ENCODE assay signal across 9 cellular contexts in genomic region chr9:109780453-109781033, GRCh38. TPM values are rescaled to one million over a fixed set of nuclear protein-coding genes. Genes with fewer than 3 reads are reported as not detected.
DNase-seq lines count a peak whose midpoint lies in the region; ATAC-seq lines count a peak whose summit lies in the region.
"Had no signal": no experiment of that assay in that cellular context is flagged by ENCODE, and none has a peak within 500 bp of the region (broad histone marks: within the 10 kb centered on the region; RNA-seq: fewer than 3 reads in every experiment).

No MANE protein-coding gene starts in this region.

- intact Hi-C loops in activated CD4-positive, alpha-beta T cell treated with anti-CD3 and anti-CD28 coated beads, Interleukin-2, amount 10 ng/mL, durations not matched to agents 24 days and 14 days (cut with micrococcal nuclease), result no loop called here

- peak overlapping the region; percentile 73 for H3K4me3 Mint-ChIP-seq in activated CD4-positive, alpha-beta T cell treated with anti-CD3 and anti-CD28 coated beads, Interleukin-2, amount 10 ng/mL, durations not matched to agents 24 days and 14 days
- H3K4me3 Mint-ChIP-seq: activated B cell treated with CpG ODN at 0.5 μM for 24 hours had no signal

- no peaks in the 10 kb centered on the region for H3K27me3 ChIP-seq in endocrine pancreas (ENCODE audit: control insufficient read depth, insufficient read depth, low read length)
- H3K27me3 ChIP-seq in effector memory CD4-positive, alpha-beta T cell (replicated peaks; ENCODE audit: control insufficient read depth, insufficient read depth, low read length, poor library complexity, severe bottlenecking), result no peaks in the 10 kb centered on the region

- H3K9ac ChIP-seq in endocrine pancreas (ENCODE audit: control insufficient read depth, insufficient read depth, low read length), result peak overlapping the region; percentile 74

- DNase-seq in activated CD4-positive, alpha-beta T cell treated with anti-CD3 and anti-CD28 coated beads, Interleukin-2, amount 10 ng/mL, durations not matched to agents 24 days and 14 days, result no peak
- DNase-seq in activated CD4-positive, alpha-beta T cell treated with anti-CD3 and anti-CD28 coated beads, Interleukin-2, amount 50 U/mL, for 4 hours, result no peak
- DNase-seq in H4 (ENCODE audit: low spot score), result no peak
- DNase-seq in effector memory CD4-positive, alpha-beta T cell, result no peak
- no peak for DNase-seq in NCI-H187 (lab: John Stamatoyannopoulos, UW)
- DNase-seq: activated B cell treated with CpG ODN at 0.5 μM for 24 hours had no signal

- H3K4me1 Mint-ChIP-seq in activated CD4-positive, alpha-beta T cell treated with anti-CD3 and anti-CD28 coated beads, Interleukin-2, amount 10 ng/mL, durations not matched to agents 24 days and 14 days, result peaks cover 4% of the 10 kb centered on the region
- H3K4me1 Mint-ChIP-seq: activated B cell treated with CpG ODN at 0.5 μM for 24 hours had no signal

- H3K27ac Mint-ChIP-seq in activated CD4-positive, alpha-beta T cell treated with anti-CD3 and anti-CD28 coated beads, Interleukin-2, amount 10 ng/mL, durations not matched to agents 24 days and 14 days, result peak overlapping the region; percentile 29
- H3K27ac Mint-ChIP-seq: activated B cell treated with CpG ODN at 0.5 μM for 24 hours had no signal

- H3K9me3 ChIP-seq in endocrine pancreas (ENCODE audit: control insufficient read depth, low read length) (no peaks in the 10 kb centered on the region), mesodermal cell (ENCODE audit: control insufficient read depth, low read length) (no peaks in the 10 kb centered on the region)
- no peaks in the 10 kb centered on the region for H3K9me3 ChIP-seq in effector memory CD4-positive, alpha-beta T cell (ENCODE audit: control insufficient read depth, low read length)

- H3K4me1 ChIP-seq in endocrine pancreas (ENCODE audit: control insufficient read depth, insufficient read depth, low read length) (no peaks in the 10 kb centered on the region), mesodermal cell (ENCODE audit: control insufficient read depth, insufficient read depth, low read length, poor library complexity, severe bottlenecking) (no peaks in the 10 kb centered on the region)
- no peaks in the 10 kb centered on the region for H3K4me1 ChIP-seq in effector memory CD4-positive, alpha-beta T cell (ENCODE audit: control insufficient read depth, insufficient read depth, low read length, poor library complexity, severe bottlenecking)

- WGBS in mesodermal cell (ENCODE audit: insufficient coverage in 2 of 2), 2 experiments, result 9 to 10% methylated on average over 8 to 13 of the region's 16 CpGs

- H3K4me3 ChIP-seq in endocrine pancreas (ENCODE audit: control insufficient read depth, insufficient read depth, low read length) (peak overlapping the region; percentile 87), mesodermal cell (ENCODE audit: extremely low read depth, insufficient read depth, low read length, poor library complexity, severe bottlenecking) (peak overlapping the region; percentile 73)
- no peak overlapping the region for H3K4me3 ChIP-seq in effector memory CD4-positive, alpha-beta T cell (ENCODE audit: insufficient read depth, low read depth, low read length, poor library complexity, severe bottlenecking)

- H3K36me3 Mint-ChIP-seq in activated CD4-positive, alpha-beta T cell treated with anti-CD3 and anti-CD28 coated beads, Interleukin-2, amount 10 ng/mL, durations not matched to agents 24 days and 14 days (ENCODE audit: low read depth), result no peaks in the 10 kb centered on the region

- H3K36me3 ChIP-seq in endocrine pancreas (ENCODE audit: control insufficient read depth, insufficient read depth, low read length) (no peaks in the 10 kb centered on the region), mesodermal cell (ENCODE audit: control insufficient read depth, insufficient read depth, low read length) (peaks cover 13% of the 10 kb centered on the region)
- H3K36me3 ChIP-seq in effector memory CD4-positive, alpha-beta T cell (ENCODE audit: control insufficient read depth, insufficient read depth, low read length), result no peaks in the 10 kb centered on the region

- ATAC-seq in GM18502 (IDR thresholded peaks at IDR 0.05; ENCODE audit: poor library complexity, unreplicated experiment), result no peak

- peaks cover 47% of the 10 kb centered on the region for H3K27me3 Mint-ChIP-seq in activated CD4-positive, alpha-beta T cell treated with anti-CD3 and anti-CD28 coated beads, Interleukin-2, amount 10 ng/mL, durations not matched to agents 24 days and 14 days

- no peak overlapping the region for H3K27ac ChIP-seq in mesodermal cell (ENCODE audit: low read depth, low read length, severe bottlenecking)
- H3K27ac ChIP-seq in effector memory CD4-positive, alpha-beta T cell (ENCODE audit: insufficient read depth, low read length, poor library complexity, severe bottlenecking), result no peak overlapping the region

- no peaks in the 10 kb centered on the region for H3K9me3 Mint-ChIP-seq in activated CD4-positive, alpha-beta T cell treated with anti-CD3 and anti-CD28 coated beads, Interleukin-2, amount 10 ng/mL, durations not matched to agents 24 days and 14 days
- H3K9me3 Mint-ChIP-seq: activated B cell treated with CpG ODN at 0.5 μM for 24 hours had no signal

RNA-seq across cellular contexts. Expression of gene PALM2AKAP2, which starts 0.5 kb away (rescaled TPM):
- total RNA-seq in activated CD4-positive, alpha-beta T cell treated with anti-CD3 and anti-CD28 coated beads, Interleukin-2, amount 10 ng/mL, durations not matched to agents 24 days and 14 days, result 0.71 and 2.0 TPM in 2 replicates
- 15.0 TPM for polyA plus RNA-seq in mesodermal cell (2013, experiment 1 of 2)
- polyA plus RNA-seq in mesodermal cell (2013, experiment 2 of 2), result 15.5 TPM
- total RNA-seq in H4 (2014; rRNA removed; shearing (Covaris generic)), result 1.3 and 2.1 TPM in 2 replicates
- total RNA-seq: activated B cell treated with CpG ODN at 0.5 μM for 24 hours had no signal
